13 cellular contexts compared by ENCODE assay signal in the genomic region with DNA sequence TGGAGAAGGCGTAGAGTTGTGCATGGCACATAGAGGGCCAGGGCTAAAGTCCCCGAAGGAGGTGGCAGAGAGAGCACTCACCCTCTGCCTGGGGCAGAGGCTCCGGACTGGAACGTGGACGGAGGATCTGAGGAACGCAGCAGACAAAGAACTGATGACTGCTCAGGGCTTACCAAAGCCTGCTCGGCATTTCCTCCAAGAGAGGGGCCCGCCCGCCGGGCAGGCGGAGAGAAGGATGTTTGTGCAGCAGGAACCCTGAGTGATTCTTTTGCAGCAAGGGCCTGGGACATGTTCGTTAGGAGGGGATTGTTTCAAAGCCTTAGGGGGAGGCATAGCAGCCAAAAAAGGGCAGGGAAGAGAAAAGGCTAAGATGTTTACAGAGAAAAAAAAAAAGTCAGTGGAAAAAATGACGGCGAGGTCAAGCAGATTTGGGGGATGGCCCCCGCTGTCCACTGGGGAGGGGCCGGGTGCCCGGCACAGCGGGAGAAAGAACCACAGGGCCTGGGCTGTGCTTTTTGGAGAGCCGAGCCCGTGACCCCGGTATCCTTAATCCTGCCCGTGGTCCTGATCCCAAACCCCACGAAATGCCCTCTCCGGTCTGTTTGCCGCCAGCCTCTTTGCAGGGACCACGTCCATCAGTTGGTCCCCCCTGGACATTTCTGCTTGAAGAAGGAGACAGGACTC.
DNase-seq lines count a peak whose midpoint lies in the region; ATAC-seq and TF ChIP-seq lines count a peak whose summit lies in the region.
"Had no signal": no experiment of that assay in that cellular context is flagged by ENCODE, and none has a peak within 500 bp of the region (broad histone marks: within the 10 kb centered on the region; RNA-seq: fewer than 3 reads in every experiment).

No MANE protein-coding gene starts in this region.

- no peaks in the 10 kb centered on the region for H3K9me3 ChIP-seq in psoas muscle
- H3K9me3 ChIP-seq: heart right ventricle had no signal

- no peaks in the 10 kb centered on the region for H3K36me3 ChIP-seq in psoas muscle (ENCODE audit: insufficient read depth in 1 of 2, low read depth in 1 of 2)
- H3K36me3 ChIP-seq: heart right ventricle had no signal

- no peaks in the 10 kb centered on the region for H3K9me3 Mint-ChIP-seq in activated CD4-positive, alpha-beta T cell treated with anti-CD3 and anti-CD28 coated beads, Interleukin-2, amount 10 ng/mL, durations not matched to agents 7 days and 5 days
- H3K9me3 Mint-ChIP-seq: activated T-helper 1 cell treated with anti-CD3 and anti-CD28 coated beads, Interleukin-12 subunit alpha, Interleukin-12 subunit beta, Interleukin-2, Interleukin-4 antibody, amounts not matched to agents 30 ng/mL and 10 ng/mL and 1 ng/mL, durations not matched to agents 14 hours and 24 hours and 36 hours had no signal

- H3K4me1 Mint-ChIP-seq in activated CD4-positive, alpha-beta T cell treated with anti-CD3 and anti-CD28 coated beads, Interleukin-2, amount 10 ng/mL, durations not matched to agents 7 days and 5 days: no peaks in the 10 kb centered on the region

- WGBS in psoas muscle, 3 donors: 81 to 82% (median 82%) methylated on average over 23 to 26 of the region's 26 CpGs

- no peaks in the 10 kb centered on the region for H3K36me3 Mint-ChIP-seq in activated CD4-positive, alpha-beta T cell treated with anti-CD3 and anti-CD28 coated beads, Interleukin-2, amount 10 ng/mL, durations not matched to agents 7 days and 5 days (ENCODE audit: low read depth)

- no peak overlapping the region for H3K27ac ChIP-seq in psoas muscle
- H3K27ac ChIP-seq: heart right ventricle had no signal

- ATAC-seq in sciatic nerve: peak; percentile 87
- no peak for ATAC-seq in GM21360 (IDR thresholded peaks at IDR 0.05; ENCODE audit: unreplicated experiment)
- ATAC-seq in psoas muscle: no peak
- ATAC-seq: left ventricle myocardium superior had no signal

- TF ChIP-seq CTCF in psoas muscle (IDR thresholded peaks at IDR 0.05): no peak

- DNase-seq in EL (peak; percentile 25), astrocyte of the hippocampus (ENCODE audit: low read depth, low spot score) (peak; percentile 64), iPS-NIHi11 (ENCODE audit: low spot score) (peak; percentile 47), sciatic nerve (ENCODE audit: low spot score) (peak; percentile 71), OCI-M2 (lab: John Stamatoyannopoulos, UW; ENCODE audit: unreplicated experiment) (no peak), psoas muscle (no peak)
- DNase-seq in activated CD4-positive, alpha-beta T cell treated with anti-CD3 and anti-CD28 coated beads, Interleukin-2, amount 10 ng/mL, durations not matched to agents 7 days and 5 days: no peak
- DNase-seq: activated CD4-positive, alpha-beta T cell treated with anti-CD3 and anti-CD28 coated beads, Interleukin-2, amount 50 U/mL, for 48 hours; heart right ventricle; left ventricle myocardium superior; SIG-M5 had no signal

- POLR2A ChIA-PET in activated CD4-positive, alpha-beta T cell treated with anti-CD3 and anti-CD28 coated beads, Interleukin-2, amount 10 ng/mL, durations not matched to agents 7 days and 5 days (lab: Charles Lee): no interaction called here

- no peak overlapping the region for H3K4me3 ChIP-seq in psoas muscle
- H3K4me3 ChIP-seq: heart right ventricle had no signal

- peaks cover 2% of the 10 kb centered on the region for H3K27me3 Mint-ChIP-seq in activated CD4-positive, alpha-beta T cell treated with anti-CD3 and anti-CD28 coated beads, Interleukin-2, amount 10 ng/mL, durations not matched to agents 7 days and 5 days

- intact Hi-C loops in sciatic nerve (cut with DNase I) (no loop called here), psoas muscle (cut with DNase I) (loop anchor here in 1 of 2 donors (10.0 kb wide), 1 partner anchor 46 kb away; no protein-coding TSS in a partner anchor)

- CTCF ChIA-PET in activated CD4-positive, alpha-beta T cell treated with anti-CD3 and anti-CD28 coated beads, Interleukin-2, amount 10 ng/mL, durations not matched to agents 7 days and 5 days (lab: Charles Lee): no interaction called here

- H3K27me3 ChIP-seq in psoas muscle (ENCODE audit: insufficient read depth in 3 of 3, low read length in 2 of 3): peaks cover 0 to 4% (median 0%) of the 10 kb centered on the region in 3 donors

- no peak overlapping the region for H3K4me3 Mint-ChIP-seq in activated CD4-positive, alpha-beta T cell treated with anti-CD3 and anti-CD28 coated beads, Interleukin-2, amount 10 ng/mL, durations not matched to agents 7 days and 5 days
- H3K4me3 Mint-ChIP-seq: activated T-helper 1 cell treated with anti-CD3 and anti-CD28 coated beads, Interleukin-12 subunit alpha, Interleukin-12 subunit beta, Interleukin-2, Interleukin-4 antibody, amounts not matched to agents 30 ng/mL and 10 ng/mL and 1 ng/mL, durations not matched to agents 14 hours and 24 hours and 36 hours had no signal

- no peak overlapping the region for H3K27ac Mint-ChIP-seq in activated CD4-positive, alpha-beta T cell treated with anti-CD3 and anti-CD28 coated beads, Interleukin-2, amount 10 ng/mL, durations not matched to agents 7 days and 5 days
- H3K27ac Mint-ChIP-seq: activated T-helper 1 cell treated with anti-CD3 and anti-CD28 coated beads, Interleukin-12 subunit alpha, Interleukin-12 subunit beta, Interleukin-2, Interleukin-4 antibody, amounts not matched to agents 30 ng/mL and 10 ng/mL and 1 ng/mL, durations not matched to agents 14 hours and 24 hours and 36 hours had no signal

- H3K4me1 ChIP-seq in psoas muscle: no peaks in the 10 kb centered on the region

Comparison
In these comparisons a context has a peak if more than half of its experiments do, and no peak if none do; other contexts are left out.
1. DNase-seq: peak in EL (single experiment), astrocyte of the hippocampus (single experiment), iPS-NIHi11 (single experiment) and sciatic nerve (single experiment); none in OCI-M2 (single experiment), psoas muscle (0 of 2) and activated CD4-positive, alpha-beta T cell treated with anti-CD3 and anti-CD28 coated beads, Interleukin-2, amount 10 ng/mL, durations not matched to agents 7 days and 5 days (single experiment).